Comparison of ENCODE assay signal across 15 cellular contexts in the genomic region with DNA sequence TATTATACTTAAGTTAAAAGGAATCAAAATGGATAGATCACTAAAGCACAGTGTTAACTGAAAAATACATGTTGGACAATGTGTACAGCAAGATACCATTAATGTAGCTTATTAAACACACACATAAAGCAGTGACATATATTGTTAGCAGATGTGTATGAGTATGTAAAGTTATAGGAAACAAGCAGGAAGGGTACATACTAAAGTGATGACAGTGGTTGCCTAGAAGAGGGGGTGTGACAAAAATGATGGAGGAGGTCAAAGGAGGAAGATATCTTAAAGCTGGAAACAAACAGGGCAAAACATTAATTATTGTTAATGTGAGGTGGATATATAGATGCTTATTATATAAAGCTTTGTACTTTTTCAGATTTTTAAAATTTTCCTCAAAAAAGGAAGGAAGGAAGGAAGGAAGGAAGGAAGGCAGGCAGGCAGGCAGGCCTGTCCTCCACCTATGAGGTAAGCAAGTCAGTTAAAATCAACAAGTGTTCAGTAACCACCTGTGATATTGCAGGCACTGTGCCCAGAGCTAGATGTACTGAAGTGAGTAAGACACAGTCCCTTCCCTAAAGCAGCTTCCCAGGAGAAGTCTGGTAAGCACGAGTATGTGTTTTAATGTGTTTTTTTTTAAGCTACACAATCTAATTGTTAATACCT.
DNase-seq lines count a peak whose midpoint lies in the region; ATAC-seq and TF ChIP-seq lines count a peak whose summit lies in the region.
"Had no signal": no experiment of that assay in that cellular context is flagged by ENCODE, and none has a peak within 500 bp of the region (broad histone marks: within the 10 kb centered on the region; RNA-seq: fewer than 3 reads in every experiment).

No MANE protein-coding gene starts in this region.

- no peaks in the 10 kb centered on the region for H3K4me1 ChIP-seq in left lung
- H3K4me1 ChIP-seq in esophagus squamous epithelium: no peaks in the 10 kb centered on the region
- no peaks in the 10 kb centered on the region for H3K4me1 ChIP-seq in OCI-LY7 (ENCODE audit: insufficient read depth, low read length, poor library complexity, severe bottlenecking)
- H3K4me1 ChIP-seq: SJSA1 had no signal

- no TSS peak for BruUV-seq in OCI-LY7 (replicated peaks; lab: Mats Ljungman, UMichigan)

- no peak overlapping the region for H3K4me2 ChIP-seq in OCI-LY7 (ENCODE audit: low read length)

- H2AFZ ChIP-seq in OCI-LY7 (ENCODE audit: low read length): no peak overlapping the region

- H3K36me3 ChIP-seq in left lung: no peaks in the 10 kb centered on the region
- no peaks in the 10 kb centered on the region for H3K36me3 ChIP-seq in esophagus squamous epithelium
- H3K36me3 ChIP-seq in OCI-LY7 (ENCODE audit: insufficient read depth, low read length): no peaks in the 10 kb centered on the region
- H3K36me3 ChIP-seq: SJSA1 had no signal

- no peaks in the 10 kb centered on the region for H3K79me2 ChIP-seq in OCI-LY7 (ENCODE audit: insufficient read depth, low read depth, low read length)

- H3K9me3 ChIP-seq in left lung (no peaks in the 10 kb centered on the region), esophagus squamous epithelium (no peaks in the 10 kb centered on the region), OCI-LY7 (ENCODE audit: low read length) (no peaks in the 10 kb centered on the region)
- H3K9me3 ChIP-seq: SJSA1 had no signal

- intact Hi-C loops in left lung (cut with DNase I) (no loop called here), esophagus squamous epithelium (cut with DNase I) (no loop called here), OCI-LY7 (cut with micrococcal nuclease; ENCODE audit: unreplicated experiment) (no loop called here)

- peak; percentile 91 for ATAC-seq in left lung
- no peak for ATAC-seq in HG02981 (IDR thresholded peaks at IDR 0.05; ENCODE audit: unreplicated experiment)
- ATAC-seq: activated CD8-positive, alpha-beta T cell treated with anti-CD3 and anti-CD28 coated beads, Interleukin-2, amount 10 ng/mL, durations not matched to agents 7 days and 5 days had no signal

- in situ Hi-C loops in astrocyte of the spinal cord (cut with HindIII; ENCODE audit: low sequenced_read_pairs): no loop called here

- CTCF ChIA-PET in OCI-LY7 (lab: Charles Lee; ENCODE audit: unreplicated experiment): no interaction called here

- no peak for TF ChIP-seq POLR2A in esophagus squamous epithelium (IDR thresholded peaks at IDR 0.05)

- H3K27me3 ChIP-seq in left lung (no peaks in the 10 kb centered on the region), esophagus squamous epithelium (no peaks in the 10 kb centered on the region)
- H3K27me3 ChIP-seq: SJSA1 had no signal

- POLR2A ChIA-PET in OCI-LY7 (lab: Charles Lee): interaction anchor here (0.6 to 1.5 kb wide), 7 partner anchors 9 to 1727 kb away, joined by 3 to 6 read pairs (median 3); no protein-coding TSS in a partner anchor

- WGBS in esophagus squamous epithelium, 2 donors: 23 to 38% methylated on average over 1 of the region's 1 CpG

- no peaks in the 10 kb centered on the region for H3K9me2 ChIP-seq in OCI-LY7 (ENCODE audit: insufficient read depth, low read length)

- H3K4me3 ChIP-seq in astrocyte of the spinal cord (ENCODE audit: low read depth, low read length): no peak overlapping the region
- no peak overlapping the region for H3K4me3 ChIP-seq in left lung
- no peak overlapping the region for H3K4me3 ChIP-seq in esophagus squamous epithelium
- H3K4me3 ChIP-seq in OCI-LY7 (ENCODE audit: low read depth, low read length, poor library complexity, severe bottlenecking): no peak overlapping the region
- H3K4me3 ChIP-seq: SJSA1 had no signal

- H4K20me1 ChIP-seq in OCI-LY7 (ENCODE audit: insufficient read depth, low read length): no peaks in the 10 kb centered on the region

- DNase-seq in Daoy (ENCODE audit: low read depth): peak; percentile 53
- peak; percentile 13 for DNase-seq in LoVo (ENCODE audit: low spot score)
- DNase-seq in astrocyte of the spinal cord (ENCODE audit: low read depth, low spot score): peak; percentile 74
- peak in 1 of 2 donors; percentile 58 for DNase-seq in left lung
- no peak for DNase-seq in esophagus squamous epithelium (lab: John Stamatoyannopoulos, UW)
- no peak for DNase-seq in OCI-LY7 (ENCODE audit: low spot score)
- no peak for DNase-seq in dedifferentiated amniotic fluid mesenchymal stem cell (ENCODE audit: extremely low spot score)
- DNase-seq: activated CD8-positive, alpha-beta T cell treated with anti-CD3 and anti-CD28 coated beads, Interleukin-2, amount 10 ng/mL, durations not matched to agents 7 days and 5 days; activated naive CD4-positive, alpha-beta T cell; cerebellar nuclear complex; foreskin melanocyte; kidney; NCI-H524 had no signal

- H3K27ac ChIP-seq in left lung: no peak overlapping the region
- H3K27ac ChIP-seq in esophagus squamous epithelium: no peak overlapping the region
- H3K27ac ChIP-seq in OCI-LY7 (ENCODE audit: low read depth, low read length, poor library complexity, severe bottlenecking): no peak overlapping the region
- H3K27ac ChIP-seq: SJSA1 had no signal

- no peak for TF ChIP-seq CTCF in astrocyte of the spinal cord (IDR thresholded peaks at IDR 0.05; ENCODE audit: low read depth, low read length)
- no peak for TF ChIP-seq CTCF in left lung (IDR thresholded peaks at IDR 0.05)
- TF ChIP-seq CTCF in esophagus squamous epithelium (IDR thresholded peaks at IDR 0.05): no peak
- no peak for TF ChIP-seq CTCF in OCI-LY7 (conservative IDR thresholded peaks at IDR 0.05; ENCODE audit: low read length)

Comparison
In these comparisons a context has a peak if more than half of its experiments do, and no peak if none do; other contexts are left out.
1. DNase-seq: peak in Daoy (single experiment), LoVo (single experiment) and astrocyte of the spinal cord (single experiment); none in esophagus squamous epithelium (single experiment), OCI-LY7 (single experiment) and dedifferentiated amniotic fluid mesenchymal stem cell (single experiment).